ENCODE assay signal across 11 cellular contexts in the genomic region with DNA sequence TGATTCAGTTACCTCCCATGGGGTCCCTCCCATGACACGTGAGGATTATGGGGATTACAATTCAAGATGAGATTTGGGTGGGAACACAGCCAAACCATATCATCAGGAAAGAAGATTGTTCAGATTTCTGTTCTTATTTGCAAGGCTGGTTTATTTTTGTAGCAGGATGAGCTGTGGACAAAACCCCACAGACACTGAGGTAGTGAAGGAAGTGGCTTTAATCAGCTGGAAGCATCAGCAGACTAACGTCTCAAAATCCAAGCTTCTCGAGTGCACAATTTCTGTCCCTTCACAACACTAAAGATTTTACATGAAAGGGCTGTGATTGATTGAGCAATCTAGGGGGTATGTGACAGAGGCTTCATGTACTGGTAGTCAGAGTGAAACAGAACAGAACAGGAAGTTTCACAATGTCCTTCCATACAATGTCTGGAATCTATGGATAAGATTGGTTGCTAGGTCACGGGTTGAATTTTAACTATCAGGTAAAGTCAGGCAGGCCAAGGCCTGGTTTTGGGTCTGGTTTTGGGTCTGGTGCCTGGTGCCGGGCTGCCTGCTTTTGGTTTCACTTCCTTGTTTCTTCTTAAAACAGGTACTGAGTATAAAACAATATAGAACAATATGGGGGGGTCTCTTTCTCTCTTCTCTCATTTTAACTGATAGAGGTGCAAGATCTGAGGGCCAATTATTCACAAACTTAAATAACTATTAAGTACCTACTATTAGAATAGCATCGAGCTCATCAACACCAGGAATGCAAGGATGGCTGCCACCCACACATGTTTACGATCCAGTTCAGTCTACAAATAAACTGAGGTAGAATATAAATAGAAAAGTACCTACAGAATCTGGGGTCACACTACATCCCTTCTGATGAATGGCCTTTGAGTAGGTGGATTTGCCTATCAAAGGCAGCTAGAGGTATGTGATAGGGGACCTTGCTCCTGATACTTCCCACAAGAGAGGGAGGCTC.
DNase-seq lines count a peak whose midpoint lies in the region; ATAC-seq and TF ChIP-seq lines count a peak whose summit lies in the region.
"Had no signal": no experiment of that assay in that cellular context is flagged by ENCODE, and none has a peak within 500 bp of the region (broad histone marks: within the 10 kb centered on the region; RNA-seq: fewer than 3 reads in every experiment).

No MANE protein-coding gene starts in this region.

- peaks cover 10% of the 10 kb centered on the region; the same call in 2 of the 3 replicates for H3K36me3 Mint-ChIP-seq in GM23338 (ENCODE audit: low read depth)

- peak overlapping the region; percentile 99 for H4K91ac ChIP-seq in trophoblast cell (ENCODE audit: low read depth, low read length)

- peaks cover 7% of the 10 kb centered on the region for H3K9me3 ChIP-seq in trophoblast cell (ENCODE audit: insufficient read depth, low read depth, low read length)

- DNase-seq in EL: peak; percentile 63
- DNase-seq in OCI-M1 (lab: John Stamatoyannopoulos, UW): peak; percentile 95
- DNase-seq in epithelial cell of esophagus (ENCODE audit: low read depth): peak; percentile 56
- DNase-seq in trophoblast cell: peak; percentile 74 to 96
- no peak for DNase-seq in GM23338 (ENCODE audit: low spot score)
- no peak for DNase-seq in epidermal melanocyte (ENCODE audit: insufficient read length, low spot score)
- no peak for DNase-seq in NCI-H1694 (lab: John Stamatoyannopoulos, UW)
- DNase-seq: activated CD4-positive, alpha-beta memory T cell treated with anti-CD3 and anti-CD28 coated beads, Interleukin-2, amount 10 ng/mL, durations not matched to agents 7 days and 5 days; NCI-H1694 treated with DMSO at 0.1 percent for 48 hours had no signal

- H3K4me3 ChIP-seq in epithelial cell of esophagus (ENCODE audit: low read length) (no peak overlapping the region), trophoblast cell (ENCODE audit: low read depth, low read length) (no peak overlapping the region), GM23338 (no peak overlapping the region)

- WGBS in trophoblast cell (ENCODE audit: extremely low coverage, insufficient coverage, insufficient read length): no CpG with 5 or more reads among the region's 7 CpGs

- no peak overlapping the region for H3K23ac ChIP-seq in trophoblast cell (ENCODE audit: low read length)

- H3K4me1 Mint-ChIP-seq in GM23338: peaks cover 8% of the 10 kb centered on the region; the same call in 2 of the 3 replicates

- peaks cover 14% of the 10 kb centered on the region; the same call in 1 of the 3 replicates for H3K9me3 Mint-ChIP-seq in GM23338
- H3K9me3 Mint-ChIP-seq: activated CD4-positive, alpha-beta memory T cell treated with anti-CD3 and anti-CD28 coated beads, Interleukin-2, amount 10 ng/mL, durations not matched to agents 7 days and 5 days had no signal

- H2AFZ ChIP-seq in trophoblast cell (ENCODE audit: insufficient read depth, low read length, poor library complexity) (peak overlapping the region; percentile 61), GM23338 (no peak overlapping the region; the same call in 1 of the 2 replicates)

- H3K4me2 ChIP-seq in trophoblast cell (ENCODE audit: low read length): no peak overlapping the region
- H3K4me2 ChIP-seq in GM23338: no peak overlapping the region

- peaks cover 3% of the 10 kb centered on the region for H3K79me2 ChIP-seq in trophoblast cell (ENCODE audit: control insufficient read depth, insufficient read depth, low read length, poor library complexity)
- H3K79me2 ChIP-seq in GM23338 (replicated peaks; ENCODE audit: insufficient read depth): no peaks in the 10 kb centered on the region

- H3K14ac ChIP-seq in trophoblast cell (ENCODE audit: low read length): peak overlapping the region; percentile 88

- H2AK5ac ChIP-seq in trophoblast cell (ENCODE audit: low read length): peak overlapping the region; percentile 98

- peak overlapping the region; percentile 86 for H4K8ac ChIP-seq in trophoblast cell (ENCODE audit: low read depth, low read length)

- H3K9me2 ChIP-seq in GM23338 (ENCODE audit: insufficient read depth): no peaks in the 10 kb centered on the region; the same call in 1 of the 2 replicates

- H3K4ac ChIP-seq in trophoblast cell (ENCODE audit: low read depth, low read length): peak overlapping the region; percentile 76

- H3F3A ChIP-seq in GM23338 (replicated peaks; ENCODE audit: low read depth): no peaks in the 10 kb centered on the region

- peak overlapping the region; percentile 98 for H2BK120ac ChIP-seq in trophoblast cell (ENCODE audit: insufficient read depth, low read length, poor library complexity)

- no peak overlapping the region for H3K4me3 Mint-ChIP-seq in GM23338
- H3K4me3 Mint-ChIP-seq: activated CD4-positive, alpha-beta memory T cell treated with anti-CD3 and anti-CD28 coated beads, Interleukin-2, amount 10 ng/mL, durations not matched to agents 7 days and 5 days had no signal

- H3K27ac Mint-ChIP-seq in GM23338: no peak overlapping the region
- H3K27ac Mint-ChIP-seq: activated CD4-positive, alpha-beta memory T cell treated with anti-CD3 and anti-CD28 coated beads, Interleukin-2, amount 10 ng/mL, durations not matched to agents 7 days and 5 days had no signal

- peaks cover 3% of the 10 kb centered on the region for H3K27me3 Mint-ChIP-seq in GM23338 (ENCODE audit: insufficient read depth, low read depth, poor library complexity)
- H3K27me3 Mint-ChIP-seq: activated CD4-positive, alpha-beta memory T cell treated with anti-CD3 and anti-CD28 coated beads, Interleukin-2, amount 10 ng/mL, durations not matched to agents 7 days and 5 days had no signal

- H3K27me3 ChIP-seq in trophoblast cell (ENCODE audit: insufficient read depth, low read length) (no peaks in the 10 kb centered on the region), GM23338 (ENCODE audit: insufficient read depth) (no peaks in the 10 kb centered on the region)

- H3K36me3 ChIP-seq in trophoblast cell (ENCODE audit: control insufficient read depth in 1 of 2, insufficient read depth in 2 of 2, low read length in 2 of 2) (peaks cover 0 to 2% of the 10 kb centered on the region in 2 experiments), GM23338 (ENCODE audit: insufficient read depth) (no peaks in the 10 kb centered on the region)

- H3K18ac ChIP-seq in trophoblast cell (ENCODE audit: low read length): peak overlapping the region; percentile 94

- no peak overlapping the region for H4K12ac ChIP-seq in trophoblast cell (ENCODE audit: low read depth, low read length)

- H3K9ac ChIP-seq in trophoblast cell (ENCODE audit: low read length): no peak overlapping the region

- H3K27ac ChIP-seq in trophoblast cell (ENCODE audit: low read depth, low read length): peak overlapping the region; percentile 98
- H3K27ac ChIP-seq in GM23338 (ENCODE audit: low read depth): no peak overlapping the region

- ATAC-seq in GM23338 (no peak), HG03159 (IDR thresholded peaks at IDR 0.05; ENCODE audit: unreplicated experiment) (no peak)
- ATAC-seq: HCT116 had no signal

- peaks cover 11 to 26% of the 10 kb centered on the region in 2 experiments for H3K4me1 ChIP-seq in trophoblast cell (ENCODE audit: control insufficient read depth in 1 of 2, insufficient read depth in 2 of 2, low read length in 2 of 2)
- H3K4me1 ChIP-seq in GM23338 (ENCODE audit: insufficient read depth): 0 out of 2 replicates have a peak, but pooled peaks cover 4% of the 10 kb centered on the region

- peak overlapping the region; percentile 96 for H2BK12ac ChIP-seq in trophoblast cell (ENCODE audit: low read length)

- peak overlapping the region; percentile 100 for H2BK5ac ChIP-seq in trophoblast cell (ENCODE audit: low read depth, low read length, poor library complexity)

- peaks cover 43% of the 10 kb centered on the region for H3K79me1 ChIP-seq in trophoblast cell (ENCODE audit: low read length)

- no peaks in the 10 kb centered on the region for H4K20me1 ChIP-seq in GM23338 (replicated peaks; ENCODE audit: insufficient read depth)

- TF ChIP-seq CTCF in epithelial cell of esophagus (IDR thresholded peaks at IDR 0.05; ENCODE audit: insufficient read depth, low read depth, low read length, missing control alignments) (no peak), GM23338 (conservative IDR thresholded peaks at IDR 0.05; ENCODE audit: low read depth in 2 of 2) (no peak)

TF ChIP-seq in GM23338, 12 proteins besides CTCF, POLR2A, EP300 and RAD21 (continues in another document):
- no peak for TF ChIP-seq REST (IDR thresholded peaks at IDR 0.05; ENCODE audit: unreplicated experiment)
- no peak for TF ChIP-seq POLR2AphosphoS5 (IDR thresholded peaks at IDR 0.05; ENCODE audit: low read depth)
- no peak for TF ChIP-seq EZH2 (IDR thresholded peaks at IDR 0.05; ENCODE audit: low read depth, unreplicated experiment)
- TF ChIP-seq NANOG (IDR thresholded peaks at IDR 0.05; ENCODE audit: borderline replicate concordance): no peak
- TF ChIP-seq EZH2phosphoT487 (IDR thresholded peaks at IDR 0.05; ENCODE audit: unreplicated experiment): no peak

Comparison
In these comparisons a context has a peak if more than half of its experiments do, and no peak if none do; other contexts are left out.
1. DNase-seq: peak in EL (single experiment), OCI-M1 (single experiment), epithelial cell of esophagus (single experiment) and trophoblast cell (2 of 2); none in GM23338 (single experiment), epidermal melanocyte (single experiment) and NCI-H1694 (single experiment).